Comparison of ENCODE assay signal across 8 cellular contexts in genomic region chr1:59146651-59147358, GRCh38.
DNase-seq lines count a peak whose midpoint lies in the region; ATAC-seq and TF ChIP-seq lines count a peak whose summit lies in the region.

No MANE protein-coding gene starts in this region.

- peak overlapping the region; percentile 36 for H3K4me3 ChIP-seq in mononuclear cell (ENCODE audit: low read length)

- CTCF ChIA-PET in activated CD8-positive, alpha-beta T cell treated with anti-CD3 and anti-CD28 coated beads for 36 hours (lab: Charles Lee) = interaction anchor here (1.0 kb wide), 1 partner anchor 100 kb away, joined by 3 read pairs; no protein-coding TSS in a partner anchor

- H3K9me3 ChIP-seq in mononuclear cell (ENCODE audit: low read depth, low read length) = no peaks in the 10 kb centered on the region

- no peaks in the 10 kb centered on the region for H3K36me3 Mint-ChIP-seq in activated CD8-positive, alpha-beta T cell treated with anti-CD3 and anti-CD28 coated beads for 36 hours (ENCODE audit: low read depth)
- no peaks in the 10 kb centered on the region for H3K36me3 Mint-ChIP-seq in endothelial cell (ENCODE audit: low read depth, unreplicated experiment)
- H3K36me3 Mint-ChIP-seq in stimulated activated memory B cell treated with anti-CD40 and anti-IgM and Interleukin-4, amounts not matched to agents 10 μg/mL and 1 μg/mL and 100 μg/mL, for 72 hours = no peaks in the 10 kb centered on the region

- H3K4me1 Mint-ChIP-seq in activated CD8-positive, alpha-beta T cell treated with anti-CD3 and anti-CD28 coated beads for 36 hours (ENCODE audit: low read depth) = peaks cover 34% of the 10 kb centered on the region
- H3K4me1 Mint-ChIP-seq in endothelial cell (ENCODE audit: unreplicated experiment) = peaks cover 21% of the 10 kb centered on the region
- peaks cover 60% of the 10 kb centered on the region for H3K4me1 Mint-ChIP-seq in stimulated activated memory B cell treated with anti-CD40 and anti-IgM and Interleukin-4, amounts not matched to agents 10 μg/mL and 1 μg/mL and 100 μg/mL, for 72 hours

- peak overlapping the region; percentile 84 for H3K4me3 Mint-ChIP-seq in activated CD8-positive, alpha-beta T cell treated with anti-CD3 and anti-CD28 coated beads for 36 hours
- H3K4me3 Mint-ChIP-seq in endothelial cell (ENCODE audit: unreplicated experiment) = peak overlapping the region; percentile 89
- peak overlapping the region; percentile 94 for H3K4me3 Mint-ChIP-seq in stimulated activated memory B cell treated with anti-CD40 and anti-IgM and Interleukin-4, amounts not matched to agents 10 μg/mL and 1 μg/mL and 100 μg/mL, for 72 hours

- H3K27ac Mint-ChIP-seq in activated CD8-positive, alpha-beta T cell treated with anti-CD3 and anti-CD28 coated beads for 36 hours = peak overlapping the region; percentile 85
- H3K27ac Mint-ChIP-seq in endothelial cell (ENCODE audit: unreplicated experiment) = no peak overlapping the region
- H3K27ac Mint-ChIP-seq in stimulated activated memory B cell treated with anti-CD40 and anti-IgM and Interleukin-4, amounts not matched to agents 10 μg/mL and 1 μg/mL and 100 μg/mL, for 72 hours = peak overlapping the region; percentile 98

- no peaks in the 10 kb centered on the region for H3K27me3 Mint-ChIP-seq in activated CD8-positive, alpha-beta T cell treated with anti-CD3 and anti-CD28 coated beads for 36 hours
- H3K27me3 Mint-ChIP-seq in endothelial cell (ENCODE audit: unreplicated experiment) = peaks cover 7% of the 10 kb centered on the region
- no peaks in the 10 kb centered on the region for H3K27me3 Mint-ChIP-seq in stimulated activated memory B cell treated with anti-CD40 and anti-IgM and Interleukin-4, amounts not matched to agents 10 μg/mL and 1 μg/mL and 100 μg/mL, for 72 hours

- DNase-seq in AG09319 (ENCODE audit: extremely low read depth, low read depth) (no peak), endothelial cell (ENCODE audit: low spot score) (peak; percentile 59), NCI-H345 treated with DMSO at 0.1 percent for 48 hours (lab: John Stamatoyannopoulos, UW; ENCODE audit: unreplicated experiment) (no peak)
- DNase-seq in activated CD8-positive, alpha-beta T cell treated with anti-CD3 and anti-CD28 coated beads for 36 hours = peak; percentile 63

- no peaks in the 10 kb centered on the region for H3K9me3 Mint-ChIP-seq in activated CD8-positive, alpha-beta T cell treated with anti-CD3 and anti-CD28 coated beads for 36 hours
- no peaks in the 10 kb centered on the region for H3K9me3 Mint-ChIP-seq in endothelial cell (ENCODE audit: unreplicated experiment)
- H3K9me3 Mint-ChIP-seq in stimulated activated memory B cell treated with anti-CD40 and anti-IgM and Interleukin-4, amounts not matched to agents 10 μg/mL and 1 μg/mL and 100 μg/mL, for 72 hours = no peaks in the 10 kb centered on the region

- peak; percentile 21 for TF ChIP-seq CTCF in AG09319 (IDR thresholded peaks at IDR 0.05; ENCODE audit: low read depth, low read length)
- TF ChIP-seq CTCF in activated CD8-positive, alpha-beta T cell treated with anti-CD3 and anti-CD28 coated beads for 36 hours (IDR thresholded peaks at IDR 0.05) = no peak
- no peak for TF ChIP-seq CTCF in endothelial cell (IDR thresholded peaks at IDR 0.05; ENCODE audit: unreplicated experiment)

- POLR2A ChIA-PET in activated CD8-positive, alpha-beta T cell treated with anti-CD3 and anti-CD28 coated beads for 36 hours (lab: Charles Lee) = interaction anchor here (0.6 kb wide), 1 partner anchor 459 kb away, joined by 3 read pairs; no protein-coding TSS in a partner anchor

- peaks cover 24% of the 10 kb centered on the region for H3K4me1 ChIP-seq in mononuclear cell (ENCODE audit: insufficient read depth, low read length)

- peaks cover 3% of the 10 kb centered on the region for H3K27me3 ChIP-seq in mononuclear cell (ENCODE audit: insufficient read depth, low read length)

- intact Hi-C loops in activated CD8-positive, alpha-beta T cell treated with anti-CD3 and anti-CD28 coated beads for 36 hours (cut with micrococcal nuclease) = loop anchor here (5.0 kb wide), 1 partner anchor 140 kb away; no protein-coding TSS in a partner anchor

- ATAC-seq in GM19372 (IDR thresholded peaks at IDR 0.05; ENCODE audit: low read depth, unreplicated experiment) (peak; percentile 57), HG03521 (IDR thresholded peaks at IDR 0.05; ENCODE audit: unreplicated experiment) (peak; percentile 54)
- peak; percentile 64 for ATAC-seq in activated CD8-positive, alpha-beta T cell treated with anti-CD3 and anti-CD28 coated beads for 36 hours
- peak; percentile 86 for ATAC-seq in stimulated activated memory B cell treated with anti-CD40 and anti-IgM and Interleukin-4, amounts not matched to agents 10 μg/mL and 1 μg/mL and 100 μg/mL, for 72 hours

Comparison
In these comparisons a context has a peak if more than half of its experiments do, and no peak if none do; other contexts are left out.
1. DNase-seq: peak in activated CD8-positive, alpha-beta T cell treated with anti-CD3 and anti-CD28 coated beads for 36 hours (single experiment) and endothelial cell (single experiment); none in AG09319 (single experiment) and NCI-H345 treated with DMSO at 0.1 percent for 48 hours (single experiment).
2. Peak in every context shown above with its lines, with median percentiles within 50 percentile points of each other: ATAC-seq and H3K4me3 Mint-ChIP-seq.